ENCODE assay signal across 8 cellular contexts in the genomic region with DNA sequence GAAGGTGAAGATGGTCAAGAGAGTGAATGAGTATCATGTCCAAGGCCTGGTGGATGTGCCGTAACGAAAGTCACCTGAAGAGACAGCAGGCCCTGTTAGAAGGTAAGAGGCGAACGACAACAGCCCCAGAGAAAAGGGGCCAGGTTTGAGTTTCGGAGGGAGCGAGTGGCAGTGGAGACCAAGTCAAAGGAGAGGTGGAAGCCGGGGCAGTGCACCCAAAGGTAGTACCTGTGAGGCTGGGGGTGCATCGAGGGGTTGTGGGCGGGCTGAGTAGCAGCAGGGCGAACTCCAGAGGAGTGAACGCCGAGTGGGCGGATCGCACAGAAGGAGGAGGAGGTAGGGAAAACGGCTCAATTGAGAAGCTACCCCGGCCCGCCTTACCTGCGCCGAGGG. TPM values are rescaled to one million over a fixed set of nuclear protein-coding genes. Genes with fewer than 3 reads are reported as not detected.
DNase-seq lines count a peak whose midpoint lies in the region; ATAC-seq and TF ChIP-seq lines count a peak whose summit lies in the region.

No MANE protein-coding gene starts in this region.

- peak overlapping the region; percentile 99 to 100 for H3K27ac Mint-ChIP-seq in activated naive CD4-positive, alpha-beta T cell treated with anti-CD3 and anti-CD28 coated beads, Interleukin-2, amount 50 U/mL, for 72 hours
- H3K27ac Mint-ChIP-seq in stimulated activated effector memory CD8-positive, alpha-beta T cell treated with anti-CD3 and anti-CD28 coated beads, Interleukin-12 subunit alpha, Interleukin-12 subunit beta, amount 100 ng/mL, for 72 hours: peak overlapping the region; percentile 100

- TF ChIP-seq RAD21 in Ishikawa (IDR thresholded peaks at IDR 0.05; ENCODE audit: low read depth): no peak

- peaks cover 12% of the 10 kb centered on the region for H3K4me1 ChIP-seq in iPS-15b (ENCODE audit: control insufficient read depth, insufficient read depth, low read length)

- DNase-seq in NCI-H1417 (lab: John Stamatoyannopoulos, UW) (peak in 2 of 3 experiments; percentile 92 to 93), NCI-H1417 treated with DMSO at 0.1 percent for 48 hours (lab: John Stamatoyannopoulos, UW) (no peak), GM13977 (ENCODE audit: low spot score) (no peak)
- DNase-seq in activated naive CD4-positive, alpha-beta T cell treated with anti-CD3 and anti-CD28 coated beads, Interleukin-2, amount 50 U/mL, for 72 hours (ENCODE audit: low spot score in 2 of 2): no peak
- DNase-seq in stimulated activated effector memory CD8-positive, alpha-beta T cell treated with anti-CD3 and anti-CD28 coated beads, Interleukin-12 subunit alpha, Interleukin-12 subunit beta, amount 100 ng/mL, for 72 hours (ENCODE audit: low spot score in 2 of 2): no peak

- H3K9ac ChIP-seq in iPS-15b (ENCODE audit: low read depth, low read length): peak overlapping the region; percentile 91

- H3K36me3 Mint-ChIP-seq in activated naive CD4-positive, alpha-beta T cell treated with anti-CD3 and anti-CD28 coated beads, Interleukin-2, amount 50 U/mL, for 72 hours: peaks cover 45 to 68% of the 10 kb centered on the region in 2 donors
- H3K36me3 Mint-ChIP-seq in stimulated activated effector memory CD8-positive, alpha-beta T cell treated with anti-CD3 and anti-CD28 coated beads, Interleukin-12 subunit alpha, Interleukin-12 subunit beta, amount 100 ng/mL, for 72 hours: peaks cover 100% of the 10 kb centered on the region

- H3K4me3 ChIP-seq in iPS-15b (ENCODE audit: low read depth, low read length): peak overlapping the region; percentile 83

- ATAC-seq in GM21717 (IDR thresholded peaks at IDR 0.05; ENCODE audit: unreplicated experiment): peak; percentile 37
- peak; percentile 46 to 65 for ATAC-seq in activated naive CD4-positive, alpha-beta T cell treated with anti-CD3 and anti-CD28 coated beads, Interleukin-2, amount 50 U/mL, for 72 hours
- ATAC-seq in stimulated activated effector memory CD8-positive, alpha-beta T cell treated with anti-CD3 and anti-CD28 coated beads, Interleukin-12 subunit alpha, Interleukin-12 subunit beta, amount 100 ng/mL, for 72 hours: peak; percentile 62

- in situ Hi-C loops in GM13977 (cut with MboI; ENCODE audit: low pct_unique_long_range_greater_than_20kb, low sequenced_read_pairs, unreplicated experiment): no loop called here

- H3K9me3 ChIP-seq in iPS-15b (ENCODE audit: control insufficient read depth, insufficient read depth, low read length): no peaks in the 10 kb centered on the region

- H3K4me1 Mint-ChIP-seq in stimulated activated effector memory CD8-positive, alpha-beta T cell treated with anti-CD3 and anti-CD28 coated beads, Interleukin-12 subunit alpha, Interleukin-12 subunit beta, amount 100 ng/mL, for 72 hours: peaks cover 61% of the 10 kb centered on the region

- no peak for TF ChIP-seq EP300 in Ishikawa (IDR thresholded peaks at IDR 0.05; ENCODE audit: borderline replicate concordance)

- peak overlapping the region; percentile 86 for H3K4me3 Mint-ChIP-seq in stimulated activated effector memory CD8-positive, alpha-beta T cell treated with anti-CD3 and anti-CD28 coated beads, Interleukin-12 subunit alpha, Interleukin-12 subunit beta, amount 100 ng/mL, for 72 hours

- no peak for TF ChIP-seq CTCF in GM13977 (IDR thresholded peaks at IDR 0.05; ENCODE audit: extremely low read depth, insufficient read depth, missing control alignments)

- no peaks in the 10 kb centered on the region for H3K9me3 Mint-ChIP-seq in activated naive CD4-positive, alpha-beta T cell treated with anti-CD3 and anti-CD28 coated beads, Interleukin-2, amount 50 U/mL, for 72 hours
- no peaks in the 10 kb centered on the region for H3K9me3 Mint-ChIP-seq in stimulated activated effector memory CD8-positive, alpha-beta T cell treated with anti-CD3 and anti-CD28 coated beads, Interleukin-12 subunit alpha, Interleukin-12 subunit beta, amount 100 ng/mL, for 72 hours

- peaks cover 7% of the 10 kb centered on the region for H3K36me3 ChIP-seq in iPS-15b (ENCODE audit: control insufficient read depth, insufficient read depth, low read length)

- no peaks in the 10 kb centered on the region for H3K27me3 ChIP-seq in iPS-15b (ENCODE audit: control insufficient read depth, insufficient read depth, low read length)

TF ChIP-seq in Ishikawa, 13 proteins besides CTCF, POLR2A, EP300 and RAD21:
- TF ChIP-seq EGR1 (IDR thresholded peaks at IDR 0.05) (0 out of 2 replicates have a peak, but pooled peaks have one; percentile 45), ZBTB7A (IDR thresholded peaks at IDR 0.05; ENCODE audit: low read depth) (no peak)

RNA-seq across cellular contexts. Expression of gene USP37, which starts 0.4 kb away (rescaled TPM):
- 10 to 100 TPM; 54.0 to 65.5 TPM for total RNA-seq in activated naive CD4-positive, alpha-beta T cell treated with anti-CD3 and anti-CD28 coated beads, Interleukin-2, amount 50 U/mL, for 72 hours

RNA-seq across cellular contexts. Expression of gene CNOT9, which starts 0.8 kb away (rescaled TPM):
- total RNA-seq in activated naive CD4-positive, alpha-beta T cell treated with anti-CD3 and anti-CD28 coated beads, Interleukin-2, amount 50 U/mL, for 72 hours: 100 to 1,000 TPM in 1 of 2 donors, 10 to 100 TPM in 1; 71.4 to 100 TPM

RNA-seq across cellular contexts. Expression of gene PLCD4, which starts 39.9 kb away (rescaled TPM):
- total RNA-seq in activated naive CD4-positive, alpha-beta T cell treated with anti-CD3 and anti-CD28 coated beads, Interleukin-2, amount 50 U/mL, for 72 hours: under 1 TPM; 0.36 to 0.43 TPM

Comparison
In these comparisons a context has a peak if more than half of its experiments do, and no peak if none do; other contexts are left out.
1. DNase-seq: peak in NCI-H1417 (2 of 3); none in NCI-H1417 treated with DMSO at 0.1 percent for 48 hours (single experiment), activated naive CD4-positive, alpha-beta T cell treated with anti-CD3 and anti-CD28 coated beads, Interleukin-2, amount 50 U/mL, for 72 hours (0 of 2), stimulated activated effector memory CD8-positive, alpha-beta T cell treated with anti-CD3 and anti-CD28 coated beads, Interleukin-12 subunit alpha, Interleukin-12 subunit beta, amount 100 ng/mL, for 72 hours (0 of 2) and GM13977 (single experiment).
2. Peak in every context shown above with its lines, with median percentiles within 50 percentile points of each other: ATAC-seq.